In genomic region chr20:18543216-18543615, GRCh38 we compare ENCODE assay signal across 14 cellular contexts. TPM values are rescaled to one million over a fixed set of nuclear protein-coding genes. Genes with fewer than 3 reads are reported as not detected.
DNase-seq lines count a peak whose midpoint lies in the region; ATAC-seq and TF ChIP-seq lines count a peak whose summit lies in the region.
"Had no signal": no experiment of that assay in that cellular context is flagged by ENCODE, and none has a peak within 500 bp of the region (broad histone marks: within the 10 kb centered on the region; RNA-seq: fewer than 3 reads in every experiment).

No MANE protein-coding gene starts in this region.

- H3K79me2 ChIP-seq in PC-3 (ENCODE audit: low read length): no peaks in the 10 kb centered on the region

- 95 to 99% (median 95%) methylated on average over 4 of the region's 4 CpGs for WGBS in psoas muscle, 3 donors

- H3K27ac ChIP-seq in PC-3 (ENCODE audit: low read length): peak overlapping the region; percentile 82
- no peak overlapping the region for H3K27ac ChIP-seq in psoas muscle
- peak overlapping the region in 6 of 59 donors; percentile 4 to 61 (median 24) for H3K27ac ChIP-seq in dorsolateral prefrontal cortex

- intact Hi-C loops in PC-3 (cut with micrococcal nuclease) (loop anchor here (5.0 kb wide), 1 partner anchor 76 kb away; the partner anchor contains the start of genes DZANK1 and POLR3F), psoas muscle (cut with DNase I) (no loop called here), dorsolateral prefrontal cortex (cut with DNase I) (no loop called here)

- CTCF ChIA-PET in PC-3 (lab: Charles Lee): no interaction called here

- TF ChIP-seq CTCF in PC-3 (conservative IDR thresholded peaks at IDR 0.05; ENCODE audit: low read depth, low read length) (no peak), fibroblast of mammary gland (conservative IDR thresholded peaks at IDR 0.05; ENCODE audit: control insufficient read depth, insufficient read depth, low read depth, low read length) (no peak), psoas muscle (IDR thresholded peaks at IDR 0.05) (no peak), dorsolateral prefrontal cortex (IDR thresholded peaks at IDR 0.05 in 54 of 56, conservative IDR thresholded peaks at IDR 0.05 in 2 of 56; ENCODE audit: low read depth in 1 of 56, partially characterized antibody in 56 of 56) (no peak)

- H3K36me3 ChIP-seq in PC-3 (ENCODE audit: low read depth, low read length) (peaks cover 47% of the 10 kb centered on the region), psoas muscle (ENCODE audit: insufficient read depth in 1 of 2, low read depth in 1 of 2) (peaks cover 0 to 91% of the 10 kb centered on the region in 2 donors)

- H3K4me2 ChIP-seq in PC-3 (ENCODE audit: low read length): peak overlapping the region; percentile 44

- no TSS peak for BruUV-seq in PC-3 (replicated peaks; lab: Mats Ljungman, UMichigan)

- H3K27ac Mint-ChIP-seq in stimulated activated effector memory CD8-positive, alpha-beta T cell treated with anti-CD3 and anti-CD28 coated beads, Interleukin-12 subunit alpha, Interleukin-12 subunit beta, amount 100 ng/mL, for 72 hours: peak overlapping the region; percentile 65
- H3K27ac Mint-ChIP-seq: B cell; CD4-positive, alpha-beta T cell had no signal

- ATAC-seq in PC-3 (peak; percentile 28), psoas muscle (no peak), GM18519 (IDR thresholded peaks at IDR 0.05; ENCODE audit: low FRiP score, unreplicated experiment) (no peak)
- ATAC-seq in stimulated activated effector memory CD8-positive, alpha-beta T cell treated with anti-CD3 and anti-CD28 coated beads, Interleukin-12 subunit alpha, Interleukin-12 subunit beta, amount 100 ng/mL, for 72 hours: no peak

- H4K20me1 ChIP-seq in PC-3 (ENCODE audit: low read length): no peaks in the 10 kb centered on the region

- H3K9me3 ChIP-seq in PC-3 (ENCODE audit: low read length) (no peaks in the 10 kb centered on the region), psoas muscle (no peaks in the 10 kb centered on the region)

- H3K9me2 ChIP-seq in PC-3 (replicated peaks; ENCODE audit: low read length): no peaks in the 10 kb centered on the region

- H3F3A ChIP-seq in PC-3 (ENCODE audit: low read length, unreplicated experiment): peaks cover 12% of the 10 kb centered on the region

- H3K4me3 ChIP-seq in PC-3 (ENCODE audit: low read length) (no peak overlapping the region), fibroblast of mammary gland (ENCODE audit: control insufficient read depth, low read depth, low read length) (no peak overlapping the region), psoas muscle (no peak overlapping the region), dorsolateral prefrontal cortex (no peak overlapping the region)

- H3K4me3 Mint-ChIP-seq in stimulated activated effector memory CD8-positive, alpha-beta T cell treated with anti-CD3 and anti-CD28 coated beads, Interleukin-12 subunit alpha, Interleukin-12 subunit beta, amount 100 ng/mL, for 72 hours: no peak overlapping the region
- H3K4me3 Mint-ChIP-seq: B cell; CD4-positive, alpha-beta T cell; H9 had no signal

- H2AFZ ChIP-seq in PC-3 (ENCODE audit: low read length): no peak overlapping the region

- POLR2A ChIA-PET in PC-3 (lab: Charles Lee; ENCODE audit: unreplicated experiment): no interaction called here

- peak; percentile 19 for DNase-seq in GM03348 (ENCODE audit: low spot score)
- peak; percentile 61 for DNase-seq in PC-3
- DNase-seq in fibroblast of mammary gland (ENCODE audit: low read depth): peak; percentile 30
- no peak for DNase-seq in stimulated activated effector memory CD8-positive, alpha-beta T cell treated with anti-CD3 and anti-CD28 coated beads, Interleukin-12 subunit alpha, Interleukin-12 subunit beta, amount 100 ng/mL, for 72 hours (ENCODE audit: low spot score in 2 of 2)
- no peak for DNase-seq in psoas muscle
- no peak for DNase-seq in dorsolateral prefrontal cortex
- DNase-seq: CD4-positive, alpha-beta T cell; EL; H9; NCI-H1048; NCI-H1436 treated with DMSO at 0.1 percent for 48 hours; NCI-H510A treated with DMSO at 0.1 percent for 48 hours had no signal

- H3K9me3 Mint-ChIP-seq in stimulated activated effector memory CD8-positive, alpha-beta T cell treated with anti-CD3 and anti-CD28 coated beads, Interleukin-12 subunit alpha, Interleukin-12 subunit beta, amount 100 ng/mL, for 72 hours: no peaks in the 10 kb centered on the region
- H3K9me3 Mint-ChIP-seq: CD4-positive, alpha-beta T cell; H9 had no signal

- peaks cover 46% of the 10 kb centered on the region for H3K4me1 ChIP-seq in PC-3 (ENCODE audit: insufficient read depth, low read length)
- H3K4me1 ChIP-seq in psoas muscle: no peaks in the 10 kb centered on the region

- H3K9ac ChIP-seq in PC-3 (ENCODE audit: low read length): peak overlapping the region; percentile 23; the same call in 1 of the 2 replicates

- no peaks in the 10 kb centered on the region for H3K27me3 ChIP-seq in PC-3 (ENCODE audit: low read length)
- no peaks in the 10 kb centered on the region for H3K27me3 ChIP-seq in psoas muscle (ENCODE audit: insufficient read depth in 3 of 3, low read length in 2 of 3)
- no peaks in the 10 kb centered on the region for H3K27me3 ChIP-seq in dorsolateral prefrontal cortex

- no peaks in the 10 kb centered on the region for H3K4me1 Mint-ChIP-seq in stimulated activated effector memory CD8-positive, alpha-beta T cell treated with anti-CD3 and anti-CD28 coated beads, Interleukin-12 subunit alpha, Interleukin-12 subunit beta, amount 100 ng/mL, for 72 hours
- H3K4me1 Mint-ChIP-seq: B cell, H9 had no signal

- peaks cover 99% of the 10 kb centered on the region for H3K36me3 Mint-ChIP-seq in stimulated activated effector memory CD8-positive, alpha-beta T cell treated with anti-CD3 and anti-CD28 coated beads, Interleukin-12 subunit alpha, Interleukin-12 subunit beta, amount 100 ng/mL, for 72 hours

RNA-seq across cellular contexts. Expression of gene SMIM26, which starts 24.0 kb away (rescaled TPM):
- total RNA-seq in PC-3 (2014; rRNA removed): 76.7 and 83.6 TPM in 2 replicates
- 100 to 1,000 TPM; 107 to 163 (median 133) TPM for total RNA-seq in psoas muscle
- 100 to 1,000 TPM; 216 to 273 (median 253) TPM for polyA plus RNA-seq in psoas muscle
- 10 to 100 TPM; 26.9 to 78.9 (median 54.7) TPM for total RNA-seq in dorsolateral prefrontal cortex

RNA-seq across cellular contexts. Expression of gene SEC23B, which starts 35.5 kb away (rescaled TPM):
- total RNA-seq in PC-3 (2014; rRNA removed) (82.1 and 89.5 TPM in 2 replicates), psoas muscle (1 to 10 TPM; 6.1 to 9.5 (median 7.8) TPM), dorsolateral prefrontal cortex (10 to 100 TPM; 31.0 to 72.0 (median 46.7) TPM)
- polyA plus RNA-seq in psoas muscle: 10 to 100 TPM in 1 of 3 donors, 1 to 10 TPM in 2; 3.1 to 14.0 (median 7.9) TPM

RNA-seq across cellular contexts. Expression of gene DTD1, which starts 44.6 kb away (rescaled TPM):
- total RNA-seq in PC-3 (2014; rRNA removed) (101 and 124 TPM in 2 replicates), psoas muscle (10 to 100 TPM; 16.9 to 19.5 (median 18.5) TPM), dorsolateral prefrontal cortex (10 to 100 TPM; 17.6 to 55.0 (median 34.0) TPM)
- 10 to 100 TPM; 12.4 to 20.7 (median 18.2) TPM for polyA plus RNA-seq in psoas muscle

RNA-seq across cellular contexts. Expression of gene RBBP9, which starts 46.2 kb away (rescaled TPM):
- total RNA-seq in PC-3 (2014; rRNA removed) (17.7 and 22.8 TPM in 2 replicates), psoas muscle (1 to 10 TPM; 3.8 to 5.0 (median 4.8) TPM), dorsolateral prefrontal cortex (10 to 100 TPM in 74 of 120 experiments, 1 to 10 TPM in 46; 6.4 to 19.2 (median 10.8) TPM)
- polyA plus RNA-seq in psoas muscle: 1 to 10 TPM; 2.2 to 8.7 (median 5.6) TPM

Comparison
In these comparisons a context has a peak if more than half of its experiments do, and no peak if none do; other contexts are left out.
1. DNase-seq: peak in GM03348 (single experiment), PC-3 (single experiment) and fibroblast of mammary gland (single experiment); none in stimulated activated effector memory CD8-positive, alpha-beta T cell treated with anti-CD3 and anti-CD28 coated beads, Interleukin-12 subunit alpha, Interleukin-12 subunit beta, amount 100 ng/mL, for 72 hours (0 of 2), psoas muscle (0 of 2) and dorsolateral prefrontal cortex (0 of 10).